ENCODE assay signal across 15 cellular contexts in genomic region chr12:124087251-124088141, GRCh38.
DNase-seq lines count a peak whose midpoint lies in the region; ATAC-seq and TF ChIP-seq lines count a peak whose summit lies in the region.
"Had no signal": no experiment of that assay in that cellular context is flagged by ENCODE, and none has a peak within 500 bp of the region (broad histone marks: within the 10 kb centered on the region; RNA-seq: fewer than 3 reads in every experiment).

No MANE protein-coding gene starts in this region.

- H3K9me3 ChIP-seq in SK-N-SH, result no peaks in the 10 kb centered on the region
- H3K9me3 ChIP-seq: HAP-1 had no signal

- TF ChIP-seq RAD21 in SK-N-SH (IDR thresholded peaks at IDR 0.05; ENCODE audit: low read length), result peak; percentile 18; the same call in 1 of the 2 replicates

- H3K36me3 ChIP-seq in SK-N-SH (replicated peaks in 1 of 2; ENCODE audit: control insufficient read depth in 1 of 2, insufficient read depth in 2 of 2, low read length in 1 of 2), result no peaks in the 10 kb centered on the region
- H3K36me3 ChIP-seq: HAP-1 had no signal

- POLR2A ChIA-PET in HEK293T (lab: Yijun Ruan, JAX) (interaction anchor here (0.8 kb wide), 1 partner anchor 13 kb away, joined by 3 read pairs; no protein-coding TSS in a partner anchor), SK-N-SH (lab: Yijun Ruan, JAX) (no interaction called here)

- no peaks in the 10 kb centered on the region for H3K9me2 ChIP-seq in SK-N-SH

- peak in 1 of 2 experiments; percentile 58; a peak in 2 of 4 replicates for TF ChIP-seq EP300 in SK-N-SH (IDR thresholded peaks at IDR 0.05; ENCODE audit: borderline replicate concordance in 1 of 2, low read depth in 1 of 2, low read length in 1 of 2)

- H3K79me2 ChIP-seq in SK-N-SH (ENCODE audit: insufficient read depth), result no peaks in the 10 kb centered on the region

- no peaks in the 10 kb centered on the region for H4K20me1 ChIP-seq in SK-N-SH (ENCODE audit: insufficient read depth)

- intact Hi-C loops in posterior vena cava (cut with DNase I), result no loop called here

- H3K9me3 Mint-ChIP-seq in glutamatergic neuron (ENCODE audit: unreplicated experiment), result peaks cover 25% of the 10 kb centered on the region
- no peaks in the 10 kb centered on the region for H3K9me3 Mint-ChIP-seq in activated T-helper 17 cell treated with anti-CD3 and anti-CD28 coated beads, Interleukin-2, amount 50 U/mL, for 72 hours

- H3K4me3 ChIP-seq in SK-N-SH (ENCODE audit: low read depth in 2 of 2, low read length in 1 of 2), result no peak overlapping the region
- H3K4me3 ChIP-seq: HAP-1 had no signal

- H3K27me3 ChIP-seq in SK-N-SH (ENCODE audit: insufficient read depth), result no peaks in the 10 kb centered on the region

- no peak for TF ChIP-seq CTCF in SK-N-SH (IDR thresholded peaks at IDR 0.05)
- no peak for TF ChIP-seq CTCF in glutamatergic neuron (IDR thresholded peaks at IDR 0.05; ENCODE audit: partially characterized antibody, unreplicated experiment)

- H3K4me3 Mint-ChIP-seq in glutamatergic neuron (ENCODE audit: unreplicated experiment), result peak overlapping the region; percentile 50
- H3K4me3 Mint-ChIP-seq in activated T-helper 17 cell treated with anti-CD3 and anti-CD28 coated beads, Interleukin-2, amount 50 U/mL, for 72 hours, result no peak overlapping the region
- H3K4me3 Mint-ChIP-seq: CD4-positive, alpha-beta T cell had no signal

- H3K4me2 ChIP-seq in SK-N-SH, result no peak overlapping the region
- H3K4me2 ChIP-seq: KMS-11 had no signal

- DNase-seq in HEK293T (ENCODE audit: extremely low spot score) (no peak), SK-N-SH (peak; percentile 72), glutamatergic neuron (no peak), posterior vena cava (ENCODE audit: low spot score) (peak; percentile 22), HuH-7 (ENCODE audit: low spot score) (no peak)
- DNase-seq: CD4-positive, alpha-beta T cell; DMS79; NCI-H1436 treated with DMSO at 0.1 percent for 48 hours; NK-92 treated with Interleukin-12 subunit alpha and Interleukin-12 subunit beta, amount 100 ng/mL, for 24 hours; OCI-M1; SHP77 treated with DMSO at 0.1 percent for 48 hours had no signal

- CTCF ChIA-PET in HEK293T (lab: Yijun Ruan, JAX), result interaction anchor here (0.5 kb wide), 1 partner anchor 54 kb away, joined by 6 read pairs; no protein-coding TSS in a partner anchor
- CTCF ChIA-PET in SK-N-SH (lab: Yijun Ruan, JAX), result interaction anchor here (1.0 to 2.0 kb wide), 2 partner anchors 23 to 56 kb away, joined by 4 to 6 read pairs; no protein-coding TSS in a partner anchor

- no peak overlapping the region for H2AFZ ChIP-seq in SK-N-SH (ENCODE audit: low read depth)

- no peaks in the 10 kb centered on the region for H3F3A ChIP-seq in SK-N-SH (replicated peaks; ENCODE audit: insufficient read depth)

- H3K4me1 Mint-ChIP-seq in glutamatergic neuron (ENCODE audit: low read depth, unreplicated experiment), result peaks cover 43% of the 10 kb centered on the region
- no peaks in the 10 kb centered on the region for H3K4me1 Mint-ChIP-seq in activated T-helper 17 cell treated with anti-CD3 and anti-CD28 coated beads, Interleukin-2, amount 50 U/mL, for 72 hours

- peak overlapping the region; percentile 16 for H3K27ac Mint-ChIP-seq in glutamatergic neuron (ENCODE audit: unreplicated experiment)
- H3K27ac Mint-ChIP-seq in activated T-helper 17 cell treated with anti-CD3 and anti-CD28 coated beads, Interleukin-2, amount 50 U/mL, for 72 hours, result no peak overlapping the region
- H3K27ac Mint-ChIP-seq: CD4-positive, alpha-beta T cell had no signal

- H3K9ac ChIP-seq in SK-N-SH, result no peak overlapping the region
- H3K9ac ChIP-seq: KMS-11 had no signal

- no peak for ATAC-seq in activated T-helper 17 cell treated with anti-CD3 and anti-CD28 coated beads, Interleukin-2, amount 50 U/mL, for 72 hours (replicated peaks)
- ATAC-seq in HG03159 (IDR thresholded peaks at IDR 0.05; ENCODE audit: unreplicated experiment), result no peak

- peaks cover 0 to 16% of the 10 kb centered on the region in 2 experiments; a peak in 1 of 4 replicates for H3K4me1 ChIP-seq in SK-N-SH (ENCODE audit: control insufficient read depth in 1 of 2, insufficient read depth in 2 of 2, low read depth in 1 of 2, low read length in 1 of 2)

- peaks cover 14% of the 10 kb centered on the region for H3K27me3 Mint-ChIP-seq in glutamatergic neuron (ENCODE audit: unreplicated experiment)
- H3K27me3 Mint-ChIP-seq in activated T-helper 17 cell treated with anti-CD3 and anti-CD28 coated beads, Interleukin-2, amount 50 U/mL, for 72 hours, result peaks cover 3% of the 10 kb centered on the region
- H3K27me3 Mint-ChIP-seq: CD4-positive, alpha-beta T cell had no signal

- H3K27ac ChIP-seq in SK-N-SH (ENCODE audit: low read depth in 2 of 2, low read length in 1 of 2), result peak overlapping the region in 1 of 2 experiments; percentile 24; a peak in 1 of 4 replicates
- H3K27ac ChIP-seq: KMS-11 had no signal

- H3K36me3 Mint-ChIP-seq in glutamatergic neuron (ENCODE audit: unreplicated experiment), result no peaks in the 10 kb centered on the region
- no peaks in the 10 kb centered on the region for H3K36me3 Mint-ChIP-seq in activated T-helper 17 cell treated with anti-CD3 and anti-CD28 coated beads, Interleukin-2, amount 50 U/mL, for 72 hours (ENCODE audit: low read depth)

- 44% methylated on average over 11 of the region's 11 CpGs for WGBS in SK-N-SH (ENCODE audit: low lambda C conversion rate)

TF ChIP-seq in HEK293T, 16 proteins besides CTCF, POLR2A, EP300 and RAD21:
- TF ChIP-seq FOXA1 (IDR thresholded peaks at IDR 0.05) (0 out of 2 replicates have a peak, but pooled peaks have one; percentile 44), ELF4 (IDR thresholded peaks at IDR 0.05) (no peak), PKNOX1 (IDR thresholded peaks at IDR 0.05) (peak; percentile 64)

TF ChIP-seq in SK-N-SH, 30 proteins besides CTCF, POLR2A, EP300 and RAD21:
- TF ChIP-seq YY1 (IDR thresholded peaks at IDR 0.05; ENCODE audit: low read depth) (no peak), RCOR1 (IDR thresholded peaks at IDR 0.05; ENCODE audit: low read length) (peak; percentile 45; the same call in 1 of the 2 replicates), NFIC (IDR thresholded peaks at IDR 0.05; ENCODE audit: borderline replicate concordance) (no peak), GATA2 (CRISPR knock-in tag; IDR thresholded peaks at IDR 0.05) (peak; percentile 62), MEF2A (IDR thresholded peaks at IDR 0.05; ENCODE audit: borderline replicate concordance, low read depth) (no peak), USF1 (IDR thresholded peaks at IDR 0.05; ENCODE audit: borderline replicate concordance, low read depth) (no peak), SIN3A (IDR thresholded peaks at IDR 0.05; ENCODE audit: borderline replicate concordance, low read depth, low read length) (no peak), RFX5 (IDR thresholded peaks at IDR 0.05; ENCODE audit: low read length) (no peak), SMC3 (IDR thresholded peaks at IDR 0.05; ENCODE audit: low read depth, low read length) (no peak)

Comparison
In these comparisons a context has a peak if more than half of its experiments do, and no peak if none do; other contexts are left out.
1. DNase-seq: peak in SK-N-SH (single experiment) and posterior vena cava (single experiment); none in HEK293T (single experiment), glutamatergic neuron (single experiment) and HuH-7 (single experiment).